9 cellular contexts compared by ENCODE assay signal in genomic region chr17:3004150-3004801, GRCh38. TPM values are rescaled to one million over a fixed set of nuclear protein-coding genes. Genes with fewer than 3 reads are reported as not detected.
A peak's percentile ranks its signal among the peaks of the same experiment; 100 is the strongest.
DNase-seq lines count a peak whose midpoint lies in the region; ATAC-seq and TF ChIP-seq lines count a peak whose summit lies in the region.
"Had no signal": no experiment of that assay in that cellular context is flagged by ENCODE, and none has a peak within 500 bp of the region (broad histone marks: within the 10 kb centered on the region; RNA-seq: fewer than 3 reads in every experiment).

No MANE protein-coding gene starts in this region.

- H3K27ac ChIP-seq in Karpas-422 (ENCODE audit: low read length) (peak overlapping the region; percentile 99), cardiac muscle cell (peak overlapping the region; percentile 90), rectal smooth muscle tissue (ENCODE audit: low read depth, low read length) (peak overlapping the region; percentile 86), urinary bladder (ENCODE audit: low read depth) (peak overlapping the region; percentile 58)

- H3K4me2 ChIP-seq in Karpas-422 (ENCODE audit: low read depth, low read length, poor library complexity, severe bottlenecking): peak overlapping the region; percentile 69

- DNase-seq in DMS53 treated with DMSO at 0.1 percent for 48 hours (lab: John Stamatoyannopoulos, UW; ENCODE audit: unreplicated experiment) (peak; percentile 89), Karpas-422 (peak; percentile 99), RPMI8226 (peak; percentile 98), cardiac muscle cell (ENCODE audit: low read depth in 1 of 2, low spot score in 1 of 2) (peak; percentile 99)
- peak; percentile 65 for DNase-seq in activated naive CD8-positive, alpha-beta T cell treated with anti-CD3 and anti-CD28 coated beads, Interleukin-2, amount 50 U/mL, for 24 hours

- peak overlapping the region; percentile 14 for H3K4me3 Mint-ChIP-seq in activated naive CD8-positive, alpha-beta T cell treated with anti-CD3 and anti-CD28 coated beads, Interleukin-2, amount 50 U/mL, for 24 hours

- H3K36me3 ChIP-seq in Karpas-422 (ENCODE audit: insufficient read depth, low read length) (no peaks in the 10 kb centered on the region), cardiac muscle cell (no peaks in the 10 kb centered on the region), rectal smooth muscle tissue (ENCODE audit: control insufficient read depth, insufficient read depth, low read length) (peaks cover 4% of the 10 kb centered on the region), urinary bladder (ENCODE audit: insufficient read depth) (no peaks in the 10 kb centered on the region)

- no peaks in the 10 kb centered on the region for H3K79me2 ChIP-seq in Karpas-422 (ENCODE audit: low read length)

- no peak overlapping the region for H3K27ac Mint-ChIP-seq in activated naive CD8-positive, alpha-beta T cell treated with anti-CD3 and anti-CD28 coated beads, Interleukin-2, amount 50 U/mL, for 24 hours

- H2AFZ ChIP-seq in Karpas-422 (ENCODE audit: low read length): no peak overlapping the region

- H3K9me3 ChIP-seq in Karpas-422 (ENCODE audit: low read length): no peaks in the 10 kb centered on the region
- H3K9me3 ChIP-seq in cardiac muscle cell (ENCODE audit: low read depth): no peaks in the 10 kb centered on the region

- H4K20me1 ChIP-seq in Karpas-422 (ENCODE audit: insufficient read depth, low read depth, low read length): no peaks in the 10 kb centered on the region

- H3K27me3 ChIP-seq in Karpas-422 (ENCODE audit: low read length): no peaks in the 10 kb centered on the region
- no peaks in the 10 kb centered on the region for H3K27me3 ChIP-seq in cardiac muscle cell
- H3K27me3 ChIP-seq in rectal smooth muscle tissue (ENCODE audit: control insufficient read depth, insufficient read depth, low read length): no peaks in the 10 kb centered on the region

- H3K9ac ChIP-seq in Karpas-422 (ENCODE audit: low read length) (peak overlapping the region; percentile 80), rectal smooth muscle tissue (ENCODE audit: low read length) (no peak overlapping the region)

- H3K4me3 ChIP-seq in Karpas-422 (ENCODE audit: low read length) (peak overlapping the region; percentile 72), cardiac muscle cell (no peak overlapping the region), rectal smooth muscle tissue (ENCODE audit: low read length) (peak overlapping the region; percentile 58), urinary bladder (ENCODE audit: low read depth, low read length) (no peak overlapping the region)

- 6% methylated on average over 36 of the region's 36 CpGs for WGBS in urinary bladder

- no peaks in the 10 kb centered on the region for H3K9me2 ChIP-seq in Karpas-422 (replicated peaks; ENCODE audit: insufficient read depth, low read length)

- TF ChIP-seq CTCF in cardiac muscle cell (IDR thresholded peaks at IDR 0.05; ENCODE audit: low read depth, low read length): no peak

- H3K36me3 Mint-ChIP-seq in activated naive CD8-positive, alpha-beta T cell treated with anti-CD3 and anti-CD28 coated beads, Interleukin-2, amount 50 U/mL, for 24 hours (ENCODE audit: low read depth): no peaks in the 10 kb centered on the region

- ATAC-seq in activated naive CD8-positive, alpha-beta T cell treated with anti-CD3 and anti-CD28 coated beads, Interleukin-2, amount 50 U/mL, for 24 hours: peak; percentile 69
- no peak for ATAC-seq in GM19455 (IDR thresholded peaks at IDR 0.05; ENCODE audit: unreplicated experiment)

- peaks cover 24% of the 10 kb centered on the region for H3K4me1 Mint-ChIP-seq in activated naive CD8-positive, alpha-beta T cell treated with anti-CD3 and anti-CD28 coated beads, Interleukin-2, amount 50 U/mL, for 24 hours

- H3K9me3 Mint-ChIP-seq in activated naive CD8-positive, alpha-beta T cell treated with anti-CD3 and anti-CD28 coated beads, Interleukin-2, amount 50 U/mL, for 24 hours: no peaks in the 10 kb centered on the region

- H3K4me1 ChIP-seq in Karpas-422 (ENCODE audit: low read length): peaks cover 78% of the 10 kb centered on the region
- peaks cover 27% of the 10 kb centered on the region for H3K4me1 ChIP-seq in cardiac muscle cell (ENCODE audit: low read depth)
- peaks cover 13% of the 10 kb centered on the region for H3K4me1 ChIP-seq in rectal smooth muscle tissue (ENCODE audit: control insufficient read depth, insufficient read depth, low read length)
- H3K4me1 ChIP-seq in urinary bladder (ENCODE audit: insufficient read depth): no peaks in the 10 kb centered on the region

- H3K27me3 Mint-ChIP-seq in activated naive CD8-positive, alpha-beta T cell treated with anti-CD3 and anti-CD28 coated beads, Interleukin-2, amount 50 U/mL, for 24 hours: no peaks in the 10 kb centered on the region

RNA-seq across cellular contexts. Expression of gene OR1D5, which starts 59.1 kb away (rescaled TPM):
- not detected in 2 replicates for total RNA-seq in Karpas-422 (2014; rRNA removed; shearing (Covaris generic); ENCODE audit: low replicate concordance)
- total RNA-seq in cardiac muscle cell: not detected in 2 replicates
- polyA plus RNA-seq in cardiac muscle cell: not detected in 2 replicates
- total RNA-seq in urinary bladder: not detected
- not detected for polyA plus RNA-seq in urinary bladder
- total RNA-seq: activated CD8-positive, alpha-beta memory T cell treated with anti-CD3 and anti-CD28 coated beads for 36 hours had no signal

Comparison
In these comparisons a context has a peak if more than half of its experiments do, and no peak if none do; other contexts are left out.
1. H3K4me3 ChIP-seq: peak in Karpas-422 (single experiment) and rectal smooth muscle tissue (single experiment); none in cardiac muscle cell (single experiment) and urinary bladder (single experiment).
2. Peak in every context shown above with its lines, with median percentiles within 50 percentile points of each other: DNase-seq and H3K27ac ChIP-seq.